12 cellular contexts compared by ENCODE assay signal in genomic region chr12:47946413-47947107, GRCh38. TPM values are rescaled to one million over a fixed set of nuclear protein-coding genes. Genes with fewer than 3 reads are reported as not detected.
DNase-seq lines count a peak whose midpoint lies in the region; ATAC-seq, FAIRE-seq and TF ChIP-seq lines count a peak whose summit lies in the region.
"Had no signal": no experiment of that assay in that cellular context is flagged by ENCODE, and none has a peak within 500 bp of the region (broad histone marks: within the 10 kb centered on the region; RNA-seq: fewer than 3 reads in every experiment).

No MANE protein-coding gene starts in this region.

- no peaks in the 10 kb centered on the region for H3K9me1 ChIP-seq in keratinocyte (ENCODE audit: control insufficient read depth, extremely low read depth, insufficient read depth, low read length)

- H3K9me3 ChIP-seq in keratinocyte (ENCODE audit: control insufficient read depth, low read depth, low read length): no peaks in the 10 kb centered on the region
- H3K9me3 ChIP-seq: BLaER1 had no signal

- H3K4me3 ChIP-seq in keratinocyte (ENCODE audit: control insufficient read depth in 2 of 3, extremely low read depth in 1 of 3, insufficient read depth in 2 of 3, low read depth in 1 of 3, low read length in 3 of 3): peak overlapping the region in 1 of 3 experiments; percentile 16
- H3K4me3 ChIP-seq: BLaER1 had no signal

- no peaks in the 10 kb centered on the region for H3K36me3 ChIP-seq in keratinocyte (ENCODE audit: control insufficient read depth in 2 of 2, extremely low read depth in 1 of 2, insufficient read depth in 2 of 2, low read length in 2 of 2)
- H3K36me3 ChIP-seq: BLaER1 had no signal

- H2AFZ ChIP-seq in keratinocyte (ENCODE audit: control insufficient read depth, low read length): peak overlapping the region; percentile 80

- peak; percentile 71 for FAIRE-seq in keratinocyte (lab: Jason Lieb, UNC)

- TF ChIP-seq CTCF in keratinocyte (optimal IDR thresholded peaks at IDR 0.05 in 1 of 3, IDR thresholded peaks at IDR 0.05 in 1 of 3, conservative IDR thresholded peaks at IDR 0.05 in 1 of 3; ENCODE audit: extremely low read depth in 1 of 3, insufficient read depth in 2 of 3, low read length in 3 of 3): no peak

- ATAC-seq in HG02642 (IDR thresholded peaks at IDR 0.05; ENCODE audit: poor library complexity, unreplicated experiment) (no peak), Right ventricle myocardium inferior (no peak)

- H4K20me1 ChIP-seq in keratinocyte (ENCODE audit: control insufficient read depth, extremely low read depth, insufficient read depth, low read length): no peaks in the 10 kb centered on the region
- H4K20me1 ChIP-seq: BLaER1 had no signal

- no peaks in the 10 kb centered on the region for H3K79me2 ChIP-seq in keratinocyte (ENCODE audit: control insufficient read depth, insufficient read depth, low read length)

- H3K9ac ChIP-seq in keratinocyte (ENCODE audit: control insufficient read depth, extremely low read depth, insufficient read depth, low read length): peak overlapping the region; percentile 61
- H3K9ac ChIP-seq: BLaER1 had no signal

- dilution Hi-C loops in keratinocyte (cut with MboI; ENCODE audit: extremely low pct_ligation_motif_present, low sequenced_read_pairs): no loop called here

- no peaks in the 10 kb centered on the region for H3K27me3 ChIP-seq in keratinocyte (ENCODE audit: control insufficient read depth, extremely low read depth, insufficient read depth, low read length)
- H3K27me3 ChIP-seq: BLaER1 had no signal

- DNase-seq in A172 (ENCODE audit: low spot score): peak; percentile 39
- peak; percentile 31 for DNase-seq in HK-2 (ENCODE audit: unreplicated experiment)
- peak; percentile 27 for DNase-seq in SW480 (ENCODE audit: low spot score)
- DNase-seq in keratinocyte (ENCODE audit: low read depth, low spot score): no peak
- no peak for DNase-seq in hypothalamus (lab: John Stamatoyannopoulos, UW)
- no peak for DNase-seq in Ammon's horn (ENCODE audit: low spot score)
- no peak for DNase-seq in Right ventricle myocardium inferior (ENCODE audit: missing footprints)
- DNase-seq: activated gamma-delta T cell, Karpas-422, nucleus accumbens had no signal

- H3K27ac ChIP-seq in keratinocyte (ENCODE audit: control insufficient read depth, insufficient read depth, low read length): peak overlapping the region; percentile 45
- H3K27ac ChIP-seq: BLaER1 had no signal

- intact Hi-C loops in Right ventricle myocardium inferior (cut with DNase I): no loop called here

- H3K4me2 ChIP-seq in keratinocyte (ENCODE audit: control insufficient read depth, extremely low read depth, insufficient read depth, low read depth, low read length): peak overlapping the region; percentile 58
- H3K4me2 ChIP-seq: BLaER1 had no signal

- H3K4me1 ChIP-seq in keratinocyte (ENCODE audit: control insufficient read depth, extremely low read depth, insufficient read depth, low read length): peaks cover 64% of the 10 kb centered on the region

RNA-seq across cellular contexts. Expression of gene TMEM106C, which starts 16.8 kb away (rescaled TPM):
- 211 and 295 TPM in 2 replicates for total RNA-seq in A172 (2014; rRNA removed; shearing (Covaris generic))
- polyA plus RNA-seq in keratinocyte: 123 to 134 TPM (median 126 TPM) in 3 replicates
- 39.0 TPM for polyA plus RNA-seq in keratinocyte (2011; ENCODE audit: low read depth)
- polyA plus RNA-seq in keratinocyte (2011; cell fraction: cytosol; rRNA removed): 86.1 and 122 TPM in 2 replicates
- 53.1 and 56.5 TPM in 2 replicates for polyA plus RNA-seq in keratinocyte (2011; cell fraction: nucleus; rRNA removed)
- 60.1 and 82.3 TPM in 2 replicates for polyA plus RNA-seq in keratinocyte (2012; ENCODE audit: low replicate concordance)
- 126 to 160 TPM (median 136 TPM) in 3 replicates for polyA minus RNA-seq in keratinocyte
- 49.3 TPM for polyA minus RNA-seq in keratinocyte (2011; cell fraction: cytosol; rRNA and poly(A)+ RNA removed)
- 16.1 and 23.8 TPM in 2 replicates for polyA minus RNA-seq in keratinocyte (2011; cell fraction: nucleus; rRNA and poly(A)+ RNA removed)
- 45.6 TPM for total RNA-seq in Right ventricle myocardium inferior

RNA-seq across cellular contexts. Expression of gene VDR, which starts 41.8 kb away (rescaled TPM):
- total RNA-seq in A172 (2014; rRNA removed; shearing (Covaris generic)): 2.5 and 3.3 TPM in 2 replicates
- 29.0 to 94.7 TPM (median 43.3 TPM) in 3 replicates for polyA plus RNA-seq in keratinocyte
- 10.2 TPM for polyA plus RNA-seq in keratinocyte (2011; ENCODE audit: low read depth)
- polyA plus RNA-seq in keratinocyte (2011; cell fraction: cytosol; rRNA removed): 46.2 and 48.7 TPM in 2 replicates
- 69.6 and 86.5 TPM in 2 replicates for polyA plus RNA-seq in keratinocyte (2011; cell fraction: nucleus; rRNA removed)
- 19.7 and 55.7 TPM in 2 replicates for polyA plus RNA-seq in keratinocyte (2012; ENCODE audit: low replicate concordance)
- polyA minus RNA-seq in keratinocyte: 39.0 to 158 TPM (median 72.7 TPM) in 3 replicates
- 38.6 TPM for polyA minus RNA-seq in keratinocyte (2011; cell fraction: cytosol; rRNA and poly(A)+ RNA removed)
- polyA minus RNA-seq in keratinocyte (2011; cell fraction: nucleus; rRNA and poly(A)+ RNA removed): 39.1 and 52.8 TPM in 2 replicates
- total RNA-seq in Right ventricle myocardium inferior: 0.35 TPM

RNA-seq across cellular contexts. Expression of gene COL2A1, which starts 57.7 kb away (rescaled TPM):
- not detected in 2 replicates for total RNA-seq in A172 (2014; rRNA removed; shearing (Covaris generic))
- 0.03 TPM in 1 of 3 replicates, not detected in the others for polyA plus RNA-seq in keratinocyte
- polyA plus RNA-seq in keratinocyte (2011; ENCODE audit: low read depth): not detected
- 0.01 and 0.03 TPM in 2 replicates for polyA plus RNA-seq in keratinocyte (2011; cell fraction: cytosol; rRNA removed)
- 0.03 TPM in 1 of 2 replicates, not detected in the other for polyA plus RNA-seq in keratinocyte (2011; cell fraction: nucleus; rRNA removed)
- polyA plus RNA-seq in keratinocyte (2012; ENCODE audit: low replicate concordance): 0.06 TPM in 2 replicates
- 0.10 to 0.56 TPM in 2 of 3 replicates, not detected in the other for polyA minus RNA-seq in keratinocyte
- not detected for polyA minus RNA-seq in keratinocyte (2011; cell fraction: cytosol; rRNA and poly(A)+ RNA removed)
- not detected in 2 replicates for polyA minus RNA-seq in keratinocyte (2011; cell fraction: nucleus; rRNA and poly(A)+ RNA removed)
- total RNA-seq in Right ventricle myocardium inferior: not detected

Comparison
In these comparisons a context has a peak if more than half of its experiments do, and no peak if none do; other contexts are left out.
1. DNase-seq: peak in A172 (single experiment), HK-2 (single experiment) and SW480 (single experiment); none in keratinocyte (single experiment), hypothalamus (0 of 51), Ammon's horn (single experiment) and Right ventricle myocardium inferior (single experiment).